Comparison of ENCODE assay signal across 32 cellular contexts in genomic region chr18:48885951-48886400, GRCh38.
DNase-seq lines count a peak whose midpoint lies in the region; ATAC-seq and TF ChIP-seq lines count a peak whose summit lies in the region.
"Had no signal": no experiment of that assay in that cellular context is flagged by ENCODE, and none has a peak within 500 bp of the region (broad histone marks: within the 10 kb centered on the region; RNA-seq: fewer than 3 reads in every experiment).

No MANE protein-coding gene starts in this region.

- ATAC-seq in central memory CD8-positive, alpha-beta T cell (replicated peaks; ENCODE audit: extremely low read depth, poor library complexity, severe bottlenecking), result no peak
- no peak for ATAC-seq in stimulated activated effector memory CD8-positive, alpha-beta T cell treated with anti-CD3 and anti-CD28 coated beads, Interleukin-12 subunit alpha, Interleukin-12 subunit beta, amount 100 ng/mL, for 72 hours
- no peak for ATAC-seq in GM21423 (IDR thresholded peaks at IDR 0.05; ENCODE audit: unreplicated experiment)
- ATAC-seq: foreskin keratinocyte, GM12878, HCT116, lower lobe of right lung, mucosa of descending colon, natural killer cell, Right ventricle myocardium inferior, SK-N-SH treated with all-trans-retinoic acid at 6 μM for 48 hours had no signal

- H3K4me3 ChIP-seq in neural progenitor cell, result no peak overlapping the region
- H3K4me3 ChIP-seq: BLaER1 treated with 17β-estradiol and CSF1 and Interleukin-3, amounts not matched to agents 10 nM and 100 nM; esophagus squamous epithelium; GM12878; lower lobe of right lung; mucosa of descending colon; PC-9; tibial artery had no signal

- no peak for TF ChIP-seq CTCF in neural progenitor cell (IDR thresholded peaks at IDR 0.05)

- H3K4me2 ChIP-seq in neural progenitor cell, result no peak overlapping the region
- H3K4me2 ChIP-seq: PC-9 had no signal

- H3K9ac ChIP-seq in neural progenitor cell, result no peak overlapping the region
- H3K9ac ChIP-seq: BLaER1 treated with 17β-estradiol and CSF1 and Interleukin-3, amounts not matched to agents 10 nM and 100 nM had no signal

- no peak overlapping the region for H3K4me3 Mint-ChIP-seq in central memory CD8-positive, alpha-beta T cell
- no peak overlapping the region for H3K4me3 Mint-ChIP-seq in neural progenitor cell
- H3K4me3 Mint-ChIP-seq in stimulated activated effector memory CD8-positive, alpha-beta T cell treated with anti-CD3 and anti-CD28 coated beads, Interleukin-12 subunit alpha, Interleukin-12 subunit beta, amount 100 ng/mL, for 72 hours, result no peak overlapping the region
- H3K4me3 Mint-ChIP-seq in activated T-helper 2 cell treated with anti-CD3 and anti-CD28 coated beads, Interferon-gamma antibody, Interleukin-2, Interleukin-4, amounts not matched to agents 10 μg/mL and 5 μg/mL and 100 μg/mL, durations not matched to agents 14 hours and 24 hours and 36 hours (ENCODE audit: low read depth), result no peak overlapping the region
- H3K4me3 Mint-ChIP-seq: natural killer cell; T-helper 1 cell treated with Interleukin-12 subunit alpha and Interleukin-12 subunit beta and Interleukin-4 antibody, amounts not matched to agents 30 μg/mL and 1 μg/mL, for 36 hours had no signal

- no peak overlapping the region for H2AFZ ChIP-seq in neural progenitor cell (replicated peaks)
- H2AFZ ChIP-seq: PC-9 had no signal

- H3K27me3 Mint-ChIP-seq in central memory CD8-positive, alpha-beta T cell, result no peaks in the 10 kb centered on the region
- peaks cover 10% of the 10 kb centered on the region for H3K27me3 Mint-ChIP-seq in neural progenitor cell (ENCODE audit: insufficient read depth, low read depth)
- peaks cover 2% of the 10 kb centered on the region for H3K27me3 Mint-ChIP-seq in activated T-helper 2 cell treated with anti-CD3 and anti-CD28 coated beads, Interferon-gamma antibody, Interleukin-2, Interleukin-4, amounts not matched to agents 10 μg/mL and 5 μg/mL and 100 μg/mL, durations not matched to agents 14 hours and 24 hours and 36 hours (ENCODE audit: low read depth)

- peaks cover 19% of the 10 kb centered on the region for H3K4me1 ChIP-seq in neural progenitor cell
- H3K4me1 ChIP-seq: foreskin keratinocyte had no signal

- no peaks in the 10 kb centered on the region for H3K36me3 ChIP-seq in neural progenitor cell
- H3K36me3 ChIP-seq: BLaER1 treated with 17β-estradiol and CSF1 and Interleukin-3, amounts not matched to agents 10 nM and 100 nM; esophagus squamous epithelium; lower lobe of right lung; tibial artery had no signal

- H3K9me3 ChIP-seq in neural progenitor cell (ENCODE audit: low read depth), result no peaks in the 10 kb centered on the region
- H3K9me3 ChIP-seq: BLaER1 treated with 17β-estradiol and CSF1 and Interleukin-3, amounts not matched to agents 10 nM and 100 nM; esophagus squamous epithelium; lower lobe of right lung; mucosa of descending colon; tibial artery had no signal

- peaks cover 2% of the 10 kb centered on the region for H3F3A ChIP-seq in neural progenitor cell (ENCODE audit: low read depth)

- no peak overlapping the region for H3K27ac ChIP-seq in neural progenitor cell
- H3K27ac ChIP-seq: 22Rv1; BLaER1 treated with 17β-estradiol and CSF1 and Interleukin-3, amounts not matched to agents 10 nM and 100 nM; esophagus squamous epithelium; foreskin keratinocyte; lower lobe of right lung; PC-9 had no signal

- H3K4me1 Mint-ChIP-seq in central memory CD8-positive, alpha-beta T cell, result peaks cover 27% of the 10 kb centered on the region
- H3K4me1 Mint-ChIP-seq in neural progenitor cell, result peaks cover 45% of the 10 kb centered on the region
- peaks cover 33% of the 10 kb centered on the region for H3K4me1 Mint-ChIP-seq in stimulated activated effector memory CD8-positive, alpha-beta T cell treated with anti-CD3 and anti-CD28 coated beads, Interleukin-12 subunit alpha, Interleukin-12 subunit beta, amount 100 ng/mL, for 72 hours
- H3K4me1 Mint-ChIP-seq in activated T-helper 2 cell treated with anti-CD3 and anti-CD28 coated beads, Interferon-gamma antibody, Interleukin-2, Interleukin-4, amounts not matched to agents 10 μg/mL and 5 μg/mL and 100 μg/mL, durations not matched to agents 14 hours and 24 hours and 36 hours (ENCODE audit: low read depth), result peaks cover 1% of the 10 kb centered on the region

- peaks cover 5% of the 10 kb centered on the region for H3K36me3 Mint-ChIP-seq in central memory CD8-positive, alpha-beta T cell (ENCODE audit: insufficient read depth)
- H3K36me3 Mint-ChIP-seq in neural progenitor cell, result no peaks in the 10 kb centered on the region
- H3K36me3 Mint-ChIP-seq in stimulated activated effector memory CD8-positive, alpha-beta T cell treated with anti-CD3 and anti-CD28 coated beads, Interleukin-12 subunit alpha, Interleukin-12 subunit beta, amount 100 ng/mL, for 72 hours, result no peaks in the 10 kb centered on the region
- no peaks in the 10 kb centered on the region for H3K36me3 Mint-ChIP-seq in activated T-helper 2 cell treated with anti-CD3 and anti-CD28 coated beads, Interferon-gamma antibody, Interleukin-2, Interleukin-4, amounts not matched to agents 10 μg/mL and 5 μg/mL and 100 μg/mL, durations not matched to agents 14 hours and 24 hours and 36 hours (ENCODE audit: low read depth)
- H3K36me3 Mint-ChIP-seq: natural killer cell had no signal

- H3K27ac Mint-ChIP-seq in central memory CD8-positive, alpha-beta T cell (ENCODE audit: low read depth), result peak overlapping the region; percentile 83
- peak overlapping the region; percentile 79 for H3K27ac Mint-ChIP-seq in neural progenitor cell
- peak overlapping the region; percentile 26 for H3K27ac Mint-ChIP-seq in stimulated activated effector memory CD8-positive, alpha-beta T cell treated with anti-CD3 and anti-CD28 coated beads, Interleukin-12 subunit alpha, Interleukin-12 subunit beta, amount 100 ng/mL, for 72 hours
- no peak overlapping the region for H3K27ac Mint-ChIP-seq in activated T-helper 2 cell treated with anti-CD3 and anti-CD28 coated beads, Interferon-gamma antibody, Interleukin-2, Interleukin-4, amounts not matched to agents 10 μg/mL and 5 μg/mL and 100 μg/mL, durations not matched to agents 14 hours and 24 hours and 36 hours
- H3K27ac Mint-ChIP-seq: T-helper 1 cell treated with Interleukin-12 subunit alpha and Interleukin-12 subunit beta and Interleukin-4 antibody, amounts not matched to agents 30 μg/mL and 1 μg/mL, for 36 hours had no signal

- peak; percentile 9 for DNase-seq in activated CD4-positive, CD25-positive, alpha-beta regulatory T cell treated with anti-CD3 and anti-CD28 coated beads, Interleukin-2, amount 50 U/mL, for 72 hours
- no peak for DNase-seq in activated CD4-positive, CD25-positive, alpha-beta regulatory T cell (lab: John Stamatoyannopoulos, UW)
- DNase-seq in central memory CD8-positive, alpha-beta T cell (ENCODE audit: low spot score in 2 of 2), result no peak
- DNase-seq in neural progenitor cell (ENCODE audit: low spot score), result no peak
- DNase-seq in stimulated activated effector memory CD8-positive, alpha-beta T cell treated with anti-CD3 and anti-CD28 coated beads, Interleukin-12 subunit alpha, Interleukin-12 subunit beta, amount 100 ng/mL, for 72 hours (ENCODE audit: low spot score in 2 of 2), result no peak
- DNase-seq in activated T-helper 2 cell treated with anti-CD3 and anti-CD28 coated beads, Interferon-gamma antibody, Interleukin-2, Interleukin-4, amounts not matched to agents 10 μg/mL and 5 μg/mL and 100 μg/mL, durations not matched to agents 14 hours and 24 hours and 36 hours (ENCODE audit: low spot score), result no peak
- no peak for DNase-seq in stimulated activated CD4-positive, alpha-beta T cell treated with anti-CD3 and anti-CD28 coated beads, Interleukin-2, amount 100 ng/mL, for 24 hours
- DNase-seq: activated CD8-positive, alpha-beta memory T cell treated with anti-CD3 and anti-CD28 coated beads for 24 hours; activated gamma-delta T cell treated with Interleukin-2 at 50 U/mL for 16 hours; activated T-cell treated with anti-CD3 and anti-CD28 coated beads for 4 hours; central memory CD4-positive, alpha-beta T cell; COR-L47; esophagus squamous epithelium; foreskin keratinocyte; Kasumi-1; lower lobe of right lung; mucosa of descending colon; natural killer cell; NCI-H1417 treated with DMSO at 0.1 percent for 48 hours; NCI-H226; NCI-H526 treated with DMSO at 0.1 percent for 48 hours; PC-9; retina had no signal

- no peaks in the 10 kb centered on the region for H3K79me2 ChIP-seq in neural progenitor cell (ENCODE audit: low read depth)

- intact Hi-C loops in activated T-helper 2 cell treated with anti-CD3 and anti-CD28 coated beads, Interferon-gamma antibody, Interleukin-2, Interleukin-4, amounts not matched to agents 10 μg/mL and 5 μg/mL and 100 μg/mL, durations not matched to agents 14 hours and 24 hours and 36 hours (cut with micrococcal nuclease), result no loop called here

- no peaks in the 10 kb centered on the region for H3K9me3 Mint-ChIP-seq in central memory CD8-positive, alpha-beta T cell
- H3K9me3 Mint-ChIP-seq in neural progenitor cell, result peaks cover 4% of the 10 kb centered on the region
- no peaks in the 10 kb centered on the region for H3K9me3 Mint-ChIP-seq in stimulated activated effector memory CD8-positive, alpha-beta T cell treated with anti-CD3 and anti-CD28 coated beads, Interleukin-12 subunit alpha, Interleukin-12 subunit beta, amount 100 ng/mL, for 72 hours
- H3K9me3 Mint-ChIP-seq in activated T-helper 2 cell treated with anti-CD3 and anti-CD28 coated beads, Interferon-gamma antibody, Interleukin-2, Interleukin-4, amounts not matched to agents 10 μg/mL and 5 μg/mL and 100 μg/mL, durations not matched to agents 14 hours and 24 hours and 36 hours, result no peaks in the 10 kb centered on the region
- H3K9me3 Mint-ChIP-seq: natural killer cell; T-helper 1 cell treated with Interleukin-12 subunit alpha and Interleukin-12 subunit beta and Interleukin-4 antibody, amounts not matched to agents 30 μg/mL and 1 μg/mL, for 36 hours had no signal

- no peaks in the 10 kb centered on the region for H3K27me3 ChIP-seq in neural progenitor cell
- H3K27me3 ChIP-seq: BLaER1 treated with 17β-estradiol and CSF1 and Interleukin-3, amounts not matched to agents 10 nM and 100 nM; esophagus squamous epithelium; foreskin keratinocyte; tibial artery had no signal

- H4K20me1 ChIP-seq in neural progenitor cell (ENCODE audit: low read depth), result no peaks in the 10 kb centered on the region
- H4K20me1 ChIP-seq: BLaER1 treated with 17β-estradiol and CSF1 and Interleukin-3, amounts not matched to agents 10 nM and 100 nM had no signal
